In genomic region chr18:46676162-46676830, GRCh38 we compare ENCODE assay signal across 1 cellular context.
TF ChIP-seq lines count a peak whose summit lies in the region.

No MANE protein-coding gene starts in this region.

TF ChIP-seq in GM23338, 12 proteins besides CTCF, POLR2A, EP300 and RAD21 (continued from another document):
- no peak for TF ChIP-seq ZNF462 (CRISPR knock-in tag; IDR thresholded peaks at IDR 0.05)
- TF ChIP-seq POLR2AphosphoS5 (IDR thresholded peaks at IDR 0.05; ENCODE audit: low read depth): no peak
- TF ChIP-seq NANOG (IDR thresholded peaks at IDR 0.05; ENCODE audit: borderline replicate concordance): no peak
- TF ChIP-seq JUNB (IDR thresholded peaks at IDR 0.05; ENCODE audit: unreplicated experiment): no peak
- TF ChIP-seq STAT1 (IDR thresholded peaks at IDR 0.05; ENCODE audit: unreplicated experiment): no peak
- TF ChIP-seq CREB1 (CRISPR knock-in tag; IDR thresholded peaks at IDR 0.05; ENCODE audit: low read depth): no peak
- no peak for TF ChIP-seq EZH2phosphoT487 (IDR thresholded peaks at IDR 0.05; ENCODE audit: unreplicated experiment)
- no peak for TF ChIP-seq ZNF114 (CRISPR knock-in tag; IDR thresholded peaks at IDR 0.05)
- TF ChIP-seq ZNF331 (CRISPR knock-in tag; IDR thresholded peaks at IDR 0.05; ENCODE audit: low read depth): no peak
